ENCODE assay signal across 8 cellular contexts in genomic region chr15:52078876-52079700, GRCh38. TPM values are rescaled to one million over a fixed set of nuclear protein-coding genes. Genes with fewer than 3 reads are reported as not detected.
A peak's percentile ranks its signal among the peaks of the same experiment; 100 is the strongest.
DNase-seq lines count a peak whose midpoint lies in the region; ATAC-seq, FAIRE-seq and TF ChIP-seq lines count a peak whose summit lies in the region.

No MANE protein-coding gene starts in this region.

- DNase-seq in COLO829 (ENCODE audit: low spot score) (peak; percentile 49), SJSA1 (ENCODE audit: low read depth in 1 of 2, low spot score in 2 of 2) (peak; percentile 68 to 85), germinal center (ENCODE audit: low spot score) (peak; percentile 76), pancreas (peak; percentile 66 to 95 (median 81)), transverse colon (peak; percentile 88)
- peak; percentile 72 for DNase-seq in activated gamma-delta T cell treated with anti-CD3 and anti-CD28 coated beads, Interleukin-2, amount 50 U/mL, for 16 hours (ENCODE audit: low read depth)

- H3K4me3 ChIP-seq in SJSA1 (no peak overlapping the region), pancreas (no peak overlapping the region), transverse colon (no peak overlapping the region)

- FAIRE-seq in pancreas (lab: Jason Lieb, UNC): no peak

- no peak for TF ChIP-seq POLR2A in transverse colon (IDR thresholded peaks at IDR 0.05)

- peaks cover 13% of the 10 kb centered on the region for H3K4me1 ChIP-seq in SJSA1 (replicated peaks)
- peaks cover 0 to 4% (median 0%) of the 10 kb centered on the region in 3 donors for H3K4me1 ChIP-seq in pancreas
- H3K4me1 ChIP-seq in transverse colon: peaks cover 0 to 40% (median 10%) of the 10 kb centered on the region in 4 donors

- H3K9me3 ChIP-seq in SJSA1 (replicated peaks): no peaks in the 10 kb centered on the region
- H3K9me3 ChIP-seq in pancreas: no peaks in the 10 kb centered on the region
- H3K9me3 ChIP-seq in transverse colon: no peaks in the 10 kb centered on the region

- TF ChIP-seq EP300 in transverse colon (IDR thresholded peaks at IDR 0.05; ENCODE audit: low read depth): no peak

- TF ChIP-seq CTCF in pancreas (IDR thresholded peaks at IDR 0.05): peak; percentile 47 to 74 (median 64)
- TF ChIP-seq CTCF in transverse colon (IDR thresholded peaks at IDR 0.05): peak; percentile 80 to 88 (median 83)

- H3K27me3 ChIP-seq in SJSA1 (replicated peaks) (no peaks in the 10 kb centered on the region), pancreas (no peaks in the 10 kb centered on the region), transverse colon (no peaks in the 10 kb centered on the region)

- H3K27ac ChIP-seq in SJSA1 (no peak overlapping the region), pancreas (no peak overlapping the region), transverse colon (no peak overlapping the region)

- intact Hi-C loops in pancreas (cut with DNase I): no loop called here
- intact Hi-C loops in transverse colon (cut with DNase I; ENCODE audit: low total_unique reads): loop anchor here (5.0 to 10.0 kb wide), 2 partner anchors 114 to 192 kb away; no protein-coding TSS in a partner anchor

- ATAC-seq in HG03432 (IDR thresholded peaks at IDR 0.05; ENCODE audit: unreplicated experiment) (peak; percentile 38), pancreas (peak; percentile 85 to 92 (median 89)), HG02852 (IDR thresholded peaks at IDR 0.05; ENCODE audit: unreplicated experiment) (no peak)

- H3K36me3 ChIP-seq in SJSA1: no peaks in the 10 kb centered on the region
- H3K36me3 ChIP-seq in pancreas: no peaks in the 10 kb centered on the region
- H3K36me3 ChIP-seq in transverse colon: no peaks in the 10 kb centered on the region

- WGBS in pancreas, 2 donors: 33 to 34% methylated on average over 13 of the region's 13 CpGs
- 36 to 47% methylated on average over 7 to 13 of the region's 13 CpGs for WGBS in transverse colon (ENCODE audit: low coverage in 1 of 2), 2 donors

- in situ Hi-C loops in transverse colon (cut with MboI; ENCODE audit: low pct_ligation_motif_present in 1 of 4, low pct_unique_long_range_greater_than_20kb in 1 of 4, low sequenced_read_pairs in 3 of 4): no loop called here

RNA-seq across cellular contexts. Expression of gene BCL2L10, which starts 33.5 kb away (rescaled TPM):
- total RNA-seq in SJSA1 (2014; rRNA removed; shearing (Covaris generic)): not detected in 2 replicates
- total RNA-seq in pancreas: under 1 TPM; 0.23 to 0.73 (median 0.53) TPM
- polyA plus RNA-seq in pancreas: 1 to 10 TPM in 1 of 2 donors, under 1 TPM in 1; 0.84 to 1.4 TPM
- 1 to 10 TPM in 2 of 4 donors, not detected in 2; 1.7 to 5.3 TPM for total RNA-seq in transverse colon
